In genomic region chr17:61325382-61326073, GRCh38 we compare ENCODE assay signal across 14 cellular contexts.
DNase-seq lines count a peak whose midpoint lies in the region; ATAC-seq and TF ChIP-seq lines count a peak whose summit lies in the region.
"Had no signal": no experiment of that assay in that cellular context is flagged by ENCODE, and none has a peak within 500 bp of the region (broad histone marks: within the 10 kb centered on the region; RNA-seq: fewer than 3 reads in every experiment).

No MANE protein-coding gene starts in this region.

- H3K27ac ChIP-seq in left ventricle myocardium inferior (replicated peaks) (peak overlapping the region; percentile 79), uterus (peak overlapping the region; percentile 16 to 31)

- no peaks in the 10 kb centered on the region for H3K36me3 ChIP-seq in left ventricle myocardium inferior
- H3K36me3 ChIP-seq in uterus, result no peaks in the 10 kb centered on the region

- no peak for ATAC-seq in left cardiac atrium
- ATAC-seq in HG03139 (IDR thresholded peaks at IDR 0.05; ENCODE audit: unreplicated experiment), result no peak
- ATAC-seq in HG03442 (IDR thresholded peaks at IDR 0.05; ENCODE audit: unreplicated experiment), result no peak
- ATAC-seq: activated CD8-positive, alpha-beta T cell treated with anti-CD3 and anti-CD28 coated beads, Interleukin-2, amount 10 ng/mL, durations not matched to agents 7 days and 5 days; naive thymus-derived CD4-positive, alpha-beta T cell; stimulated activated effector memory CD8-positive, alpha-beta T cell treated with anti-CD3 and anti-CD28 coated beads, Interleukin-12 subunit alpha, Interleukin-12 subunit beta, amount 100 ng/mL, for 72 hours had no signal

- H3K4me3 ChIP-seq in left ventricle myocardium inferior (no peak overlapping the region), uterus (no peak overlapping the region)

- H3K4me1 ChIP-seq in left ventricle myocardium inferior (peaks cover 46% of the 10 kb centered on the region), uterus (peaks cover 4 to 5% of the 10 kb centered on the region in 2 donors)

- no peak for DNase-seq in left ventricle myocardium inferior
- DNase-seq in left cardiac atrium, result no peak
- peak; percentile 95 for DNase-seq in T1000 (lab: John Stamatoyannopoulos, UW)
- peak; percentile 27 for DNase-seq in iris pigment epithelial cell (ENCODE audit: low read depth)
- DNase-seq in uterus, result no peak
- no peak for DNase-seq in NCI-H345 treated with DMSO at 0.1 percent for 48 hours (lab: John Stamatoyannopoulos, UW; ENCODE audit: unreplicated experiment)
- DNase-seq: activated CD8-positive, alpha-beta T cell treated with anti-CD3 and anti-CD28 coated beads, Interleukin-2, amount 10 ng/mL, durations not matched to agents 7 days and 5 days; effector CD4-positive, alpha-beta T cell; naive thymus-derived CD4-positive, alpha-beta T cell; NCI-H748 treated with DMSO at 0.1 percent for 48 hours; T-helper 1 cell had no signal

- H3K27me3 ChIP-seq in left ventricle myocardium inferior (ENCODE audit: low read depth) (no peaks in the 10 kb centered on the region), uterus (no peaks in the 10 kb centered on the region)

- intact Hi-C loops in left ventricle myocardium inferior (cut with micrococcal nuclease), result no loop called here
- intact Hi-C loops in left cardiac atrium (cut with DNase I), result no loop called here
- intact Hi-C loops in uterus (cut with DNase I; ENCODE audit: low total_unique reads), result no loop called here

- TF ChIP-seq POLR2A in uterus (IDR thresholded peaks at IDR 0.05), result no peak

- H3K9me3 ChIP-seq in left ventricle myocardium inferior (replicated peaks) (no peaks in the 10 kb centered on the region), uterus (no peaks in the 10 kb centered on the region)

- TF ChIP-seq CTCF in left ventricle myocardium inferior (IDR thresholded peaks at IDR 0.05; ENCODE audit: borderline replicate concordance) (no peak), uterus (IDR thresholded peaks at IDR 0.05) (no peak)

Comparison
In these comparisons a context has a peak if more than half of its experiments do, and no peak if none do; other contexts are left out.
1. DNase-seq: peak in T1000 (single experiment) and iris pigment epithelial cell (single experiment); none in left ventricle myocardium inferior (single experiment), left cardiac atrium (single experiment), uterus (0 of 2) and NCI-H345 treated with DMSO at 0.1 percent for 48 hours (single experiment).